Comparison of ENCODE assay signal across 1 cellular context in genomic region chr14:61257469-61258057, GRCh38.
TF ChIP-seq lines count a peak whose summit lies in the region.

No MANE protein-coding gene starts in this region.

TF ChIP-seq in K562, 482 proteins besides CTCF, POLR2A, EP300 and RAD21 (continued from another document):
- TF ChIP-seq ZNF407 (IDR thresholded peaks at IDR 0.05; ENCODE audit: low read depth) (no peak), ZNF764 (CRISPR knock-in tag; IDR thresholded peaks at IDR 0.05; ENCODE audit: low read depth) (no peak)
